8 cellular contexts compared by ENCODE assay signal in the genomic region with DNA sequence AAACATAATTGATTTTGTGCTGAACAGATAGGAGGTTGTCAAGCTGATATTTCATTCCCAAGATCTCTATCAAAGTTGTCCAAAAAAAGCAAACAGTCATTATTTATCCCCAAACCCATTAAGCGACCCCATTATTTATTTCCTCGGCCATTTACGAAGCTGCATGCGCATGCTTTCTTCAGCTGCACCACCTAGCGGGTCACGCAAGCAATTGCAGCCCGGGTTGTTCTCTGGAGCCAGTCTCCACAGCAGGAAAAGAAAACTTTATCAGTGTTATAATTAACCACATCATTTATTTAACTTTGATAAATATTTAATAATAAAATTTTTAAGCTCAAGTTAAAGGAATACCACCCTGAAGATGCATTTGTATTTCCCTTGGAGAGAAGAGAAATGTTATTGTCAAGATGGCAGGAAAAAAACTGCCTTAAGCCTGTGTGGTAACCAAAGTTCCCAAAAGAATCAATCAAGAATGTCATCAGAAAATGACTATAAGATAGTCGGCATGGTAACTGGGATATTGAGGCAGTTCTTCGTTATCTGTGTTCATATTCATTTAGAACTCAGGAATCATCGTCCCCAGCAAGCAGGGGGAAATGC.
DNase-seq lines count a peak whose midpoint lies in the region; ATAC-seq, FAIRE-seq and TF ChIP-seq lines count a peak whose summit lies in the region.

No MANE protein-coding gene starts in this region.

- no peaks in the 10 kb centered on the region for H3K9me3 ChIP-seq in kidney (ENCODE audit: control insufficient read depth in 1 of 2, low read length in 2 of 2)

- TF ChIP-seq CTCF in GM12864 (IDR thresholded peaks at IDR 0.05; ENCODE audit: low read depth, low read length, missing control alignments), result peak; percentile 89
- TF ChIP-seq CTCF in MCF 10A (IDR thresholded peaks at IDR 0.05; ENCODE audit: unreplicated experiment), result peak; percentile 89
- peak; percentile 82 for TF ChIP-seq CTCF in kidney (IDR thresholded peaks at IDR 0.05; ENCODE audit: borderline replicate concordance, extremely low read depth, insufficient read depth)

- intact Hi-C loops in MCF 10A (cut with micrococcal nuclease) (loop anchor here (1.0 to 10.0 kb wide), 4 partner anchors 272 to 1142 kb away; no protein-coding TSS in a partner anchor), kidney (cut with DNase I) (no loop called here)

- H3K4me3 Mint-ChIP-seq in T-cell (peak overlapping the region; percentile 37 to 61 (median 48)), MCF 10A (ENCODE audit: unreplicated experiment) (no peak overlapping the region)

- no peak overlapping the region for H3K4me3 ChIP-seq in GM12864 (ENCODE audit: low read depth, low read length)
- H3K4me3 ChIP-seq in kidney (ENCODE audit: low read length in 2 of 2), result peak overlapping the region in 1 of 2 donors; percentile 52

- no peaks in the 10 kb centered on the region for H3K4me1 ChIP-seq in kidney (ENCODE audit: control insufficient read depth in 1 of 2, insufficient read depth in 1 of 2, low read depth in 1 of 2, low read length in 2 of 2)

- BruUV-seq in MCF 10A (replicated peaks; lab: Mats Ljungman, UMichigan), result no TSS peak

- POLR2A ChIA-PET in T-cell (lab: Charles Lee), result interaction anchor here in 1 of 2 donors (0.6 kb wide), 1 partner anchor 332 kb away, joined by 4 read pairs; no protein-coding TSS in a partner anchor
- POLR2A ChIA-PET in MCF 10A (lab: Yijun Ruan, JAX), result no interaction called here

- H3K9me3 Mint-ChIP-seq in T-cell (no peaks in the 10 kb centered on the region), MCF 10A (ENCODE audit: unreplicated experiment) (no peaks in the 10 kb centered on the region)

- DNase-seq in GM12864 (ENCODE audit: low read depth) (peak; percentile 2), KBM-7 (peak; percentile 30), T-cell (peak in 22 of 34 experiments; percentile 4 to 35 (median 17)), MCF 10A (ENCODE audit: unreplicated experiment) (peak; percentile 55), kidney (no peak), MV-4-11 (lab: John Stamatoyannopoulos, UW) (no peak)
- peak; percentile 24 to 26 for DNase-seq in stimulated activated CD4-positive, alpha-beta T cell treated with anti-CD3 and anti-CD28 coated beads, Interleukin-4, amount 100 ng/mL, for 48 hours (ENCODE audit: low read depth in 2 of 2)

- FAIRE-seq in kidney (lab: Jason Lieb, UNC), result peak; percentile 3

- H3K27me3 Mint-ChIP-seq in T-cell, result peaks cover 4% of the 10 kb centered on the region in 2 donors
- H3K27me3 Mint-ChIP-seq in MCF 10A (ENCODE audit: insufficient read depth, unreplicated experiment), result no peaks in the 10 kb centered on the region

- in situ Hi-C loops in KBM-7 (cut with MboI; ENCODE audit: low pct_unique_long_range_greater_than_20kb, low sequenced_read_pairs), result no loop called here

- no peak overlapping the region for H3K9ac ChIP-seq in kidney (ENCODE audit: low read length in 2 of 2)

- H3K36me3 Mint-ChIP-seq in T-cell (no peaks in the 10 kb centered on the region), MCF 10A (ENCODE audit: insufficient read depth, unreplicated experiment) (no peaks in the 10 kb centered on the region)

- H3K36me3 ChIP-seq in kidney (ENCODE audit: control insufficient read depth in 1 of 2, insufficient read depth in 2 of 2, low read length in 2 of 2), result no peaks in the 10 kb centered on the region

- H3K4me1 Mint-ChIP-seq in T-cell (peaks cover 4 to 10% (median 8%) of the 10 kb centered on the region in 3 donors), MCF 10A (ENCODE audit: insufficient read depth, unreplicated experiment) (peaks cover 5% of the 10 kb centered on the region)

- CTCF ChIA-PET in T-cell (lab: Charles Lee) (interaction anchor here in 1 of 2 donors (0.8 kb wide), 1 partner anchor 73 kb away, joined by 4 read pairs; no protein-coding TSS in a partner anchor), MCF 10A (lab: Yijun Ruan, JAX) (interaction anchor here (0.5 to 2.5 kb wide), 43 partner anchors 10 to 1141 kb away, joined by 3 to 17 read pairs (median 3); no protein-coding TSS in a partner anchor)

- ATAC-seq in GM21529 (IDR thresholded peaks at IDR 0.05; ENCODE audit: unreplicated experiment) (peak; percentile 88), T-cell (replicated peaks in 1 of 4) (peak in 2 of 4 experiments; percentile 47 to 53)

- H3K27ac Mint-ChIP-seq in T-cell (no peak overlapping the region), MCF 10A (ENCODE audit: low read depth, unreplicated experiment) (peak overlapping the region; percentile 8)

- no peak overlapping the region for H3K27ac ChIP-seq in kidney (ENCODE audit: low read depth in 2 of 2, low read length in 2 of 2)

Comparison
In these comparisons a context has a peak if more than half of its experiments do, and no peak if none do; other contexts are left out.
1. DNase-seq: peak in GM12864 (single experiment), KBM-7 (single experiment), T-cell (22 of 34), MCF 10A (single experiment) and stimulated activated CD4-positive, alpha-beta T cell treated with anti-CD3 and anti-CD28 coated beads, Interleukin-4, amount 100 ng/mL, for 48 hours (2 of 2); none in kidney (single experiment) and MV-4-11 (single experiment).
2. Peak in every context shown above with its lines, with median percentiles within 50 percentile points of each other: CTCF ChIP-seq.